19 cellular contexts compared by ENCODE assay signal in genomic region chr13:43475135-43475534, GRCh38.
"Had no signal": no experiment of that assay in that cellular context is flagged by ENCODE, and none has a peak within 500 bp of the region (broad histone marks: within the 10 kb centered on the region; RNA-seq: fewer than 3 reads in every experiment).

No MANE protein-coding gene starts in this region.

- ATAC-seq: gastroesophageal sphincter; left lobe of liver; lower lobe of right lung; natural killer cell; right lobe of liver; stimulated activated memory B cell treated with anti-CD40 and anti-IgM and Interleukin-4, amounts not matched to agents 10 μg/mL and 1 μg/mL and 100 μg/mL, for 72 hours had no signal

- H3K36me3 ChIP-seq: gastroesophageal sphincter, lower lobe of right lung, right lobe of liver, spleen, tibial nerve had no signal

- H3K4me1 ChIP-seq: lower lobe of right lung, right lobe of liver had no signal

- H3K27ac ChIP-seq: coronary artery, lower lobe of right lung, right lobe of liver, spleen, tibial nerve had no signal

- H3K27me3 ChIP-seq: gastroesophageal sphincter, right lobe of liver, tibial nerve had no signal

- H3K4me3 ChIP-seq: coronary artery, gastroesophageal sphincter, lower lobe of right lung, right lobe of liver, spleen, tibial nerve had no signal

- DNase-seq: central memory CD4-positive, alpha-beta T cell; effector CD4-positive, alpha-beta T cell; endodermal cell; erythroblast; foreskin fibroblast; glutamatergic neuron; kidney glomerular epithelial cell; lower lobe of right lung; natural killer cell; right lobe of liver; spleen; stimulated activated CD4-positive, alpha-beta T cell treated with anti-CD3 and anti-CD28 coated beads, Interleukin-15, amount 100 ng/mL, for 24 hours; stimulated activated CD4-positive, alpha-beta T cell treated with anti-CD3 and anti-CD28 coated beads, Interleukin-1b, Interleukin-23, amount 100 ng/mL, for 48 hours; stimulated activated CD4-positive, alpha-beta T cell treated with anti-CD3 and anti-CD28 coated beads, Interleukin-4, amount 100 ng/mL, for 24 hours had no signal

- H3K9me3 ChIP-seq: gastroesophageal sphincter, lower lobe of right lung, right lobe of liver, spleen, tibial nerve had no signal
